10 cellular contexts compared by ENCODE assay signal in genomic region chr12:100539209-100539608, GRCh38. TPM values are rescaled to one million over a fixed set of nuclear protein-coding genes. Genes with fewer than 3 reads are reported as not detected.
DNase-seq lines count a peak whose midpoint lies in the region; ATAC-seq lines count a peak whose summit lies in the region.
"Had no signal": no experiment of that assay in that cellular context is flagged by ENCODE, and none has a peak within 500 bp of the region (broad histone marks: within the 10 kb centered on the region; RNA-seq: fewer than 3 reads in every experiment).

No MANE protein-coding gene starts in this region.

- no peaks in the 10 kb centered on the region for H3K4me1 Mint-ChIP-seq in activated CD4-positive, alpha-beta memory T cell treated with anti-CD3 and anti-CD28 coated beads, Interleukin-2, amount 10 ng/mL, durations not matched to agents 7 days and 5 days
- no peaks in the 10 kb centered on the region for H3K4me1 Mint-ChIP-seq in effector memory CD8-positive, alpha-beta T cell (ENCODE audit: low read depth in 2 of 2)

- H3K27me3 Mint-ChIP-seq in activated CD4-positive, alpha-beta memory T cell treated with anti-CD3 and anti-CD28 coated beads, Interleukin-2, amount 10 ng/mL, durations not matched to agents 7 days and 5 days: peaks cover 5% of the 10 kb centered on the region
- peaks cover 0 to 6% of the 10 kb centered on the region in 2 donors for H3K27me3 Mint-ChIP-seq in effector memory CD8-positive, alpha-beta T cell

- POLR2A ChIA-PET in activated CD4-positive, alpha-beta memory T cell treated with anti-CD3 and anti-CD28 coated beads, Interleukin-2, amount 10 ng/mL, durations not matched to agents 7 days and 5 days (lab: Charles Lee): no interaction called here

- no peak overlapping the region for H3K27ac Mint-ChIP-seq in activated CD4-positive, alpha-beta memory T cell treated with anti-CD3 and anti-CD28 coated beads, Interleukin-2, amount 10 ng/mL, durations not matched to agents 7 days and 5 days
- no peak overlapping the region for H3K27ac Mint-ChIP-seq in effector memory CD8-positive, alpha-beta T cell

- DNase-seq in DMS53 treated with DMSO at 0.1 percent for 48 hours (lab: John Stamatoyannopoulos, UW; ENCODE audit: unreplicated experiment): peak; percentile 6
- peak; percentile 57 for DNase-seq in HT-29 (ENCODE audit: low spot score)
- peak; percentile 21 for DNase-seq in activated CD4-positive, alpha-beta memory T cell treated with anti-CD3 and anti-CD28 coated beads, Interleukin-2, amount 10 ng/mL, durations not matched to agents 7 days and 5 days
- peak; percentile 33 for DNase-seq in iPS DF 4.7 (ENCODE audit: extremely low read depth, low spot score)
- no peak for DNase-seq in NCI-H82 treated with DMSO at 0.1 percent for 48 hours (lab: John Stamatoyannopoulos, UW; ENCODE audit: unreplicated experiment)
- no peak for DNase-seq in effector memory CD8-positive, alpha-beta T cell
- DNase-seq in NCI-H187 treated with DMSO at 0.1 percent for 48 hours (lab: John Stamatoyannopoulos, UW): no peak
- DNase-seq: activated naive CD4-positive, alpha-beta T cell treated with Interleukin-2 at 50 U/mL for 16 hours; heart left ventricle had no signal

- CTCF ChIA-PET in activated CD4-positive, alpha-beta memory T cell treated with anti-CD3 and anti-CD28 coated beads, Interleukin-2, amount 10 ng/mL, durations not matched to agents 7 days and 5 days (lab: Charles Lee): no interaction called here

- ATAC-seq in GM19452 (IDR thresholded peaks at IDR 0.05; ENCODE audit: unreplicated experiment): no peak
- no peak for ATAC-seq in effector memory CD8-positive, alpha-beta T cell (replicated peaks)
- ATAC-seq: heart left ventricle had no signal

- no peaks in the 10 kb centered on the region for H3K9me3 Mint-ChIP-seq in activated CD4-positive, alpha-beta memory T cell treated with anti-CD3 and anti-CD28 coated beads, Interleukin-2, amount 10 ng/mL, durations not matched to agents 7 days and 5 days
- H3K9me3 Mint-ChIP-seq in effector memory CD8-positive, alpha-beta T cell: no peaks in the 10 kb centered on the region

- H3K4me3 Mint-ChIP-seq in activated CD4-positive, alpha-beta memory T cell treated with anti-CD3 and anti-CD28 coated beads, Interleukin-2, amount 10 ng/mL, durations not matched to agents 7 days and 5 days: no peak overlapping the region
- no peak overlapping the region for H3K4me3 Mint-ChIP-seq in effector memory CD8-positive, alpha-beta T cell

- no peaks in the 10 kb centered on the region for H3K36me3 Mint-ChIP-seq in activated CD4-positive, alpha-beta memory T cell treated with anti-CD3 and anti-CD28 coated beads, Interleukin-2, amount 10 ng/mL, durations not matched to agents 7 days and 5 days (ENCODE audit: low read depth)
- H3K36me3 Mint-ChIP-seq in effector memory CD8-positive, alpha-beta T cell (ENCODE audit: insufficient read depth): no peaks in the 10 kb centered on the region

RNA-seq across cellular contexts. Expression of gene GAS2L3, which starts 34.3 kb away (rescaled TPM):
- 6.2 and 6.8 TPM in 2 replicates for total RNA-seq in HT-29 (2014; rRNA removed; shearing (Covaris generic))
- 1 to 10 TPM; 4.0 to 4.2 TPM for total RNA-seq in activated CD4-positive, alpha-beta memory T cell treated with anti-CD3 and anti-CD28 coated beads, Interleukin-2, amount 10 ng/mL, durations not matched to agents 7 days and 5 days

Comparison
In these comparisons a context has a peak if more than half of its experiments do, and no peak if none do; other contexts are left out.
1. DNase-seq: peak in DMS53 treated with DMSO at 0.1 percent for 48 hours (single experiment), HT-29 (single experiment), activated CD4-positive, alpha-beta memory T cell treated with anti-CD3 and anti-CD28 coated beads, Interleukin-2, amount 10 ng/mL, durations not matched to agents 7 days and 5 days (single experiment) and iPS DF 4.7 (single experiment); none in NCI-H82 treated with DMSO at 0.1 percent for 48 hours (single experiment), effector memory CD8-positive, alpha-beta T cell (0 of 3) and NCI-H187 treated with DMSO at 0.1 percent for 48 hours (single experiment).